ENCODE assay signal across 9 cellular contexts in the genomic region with DNA sequence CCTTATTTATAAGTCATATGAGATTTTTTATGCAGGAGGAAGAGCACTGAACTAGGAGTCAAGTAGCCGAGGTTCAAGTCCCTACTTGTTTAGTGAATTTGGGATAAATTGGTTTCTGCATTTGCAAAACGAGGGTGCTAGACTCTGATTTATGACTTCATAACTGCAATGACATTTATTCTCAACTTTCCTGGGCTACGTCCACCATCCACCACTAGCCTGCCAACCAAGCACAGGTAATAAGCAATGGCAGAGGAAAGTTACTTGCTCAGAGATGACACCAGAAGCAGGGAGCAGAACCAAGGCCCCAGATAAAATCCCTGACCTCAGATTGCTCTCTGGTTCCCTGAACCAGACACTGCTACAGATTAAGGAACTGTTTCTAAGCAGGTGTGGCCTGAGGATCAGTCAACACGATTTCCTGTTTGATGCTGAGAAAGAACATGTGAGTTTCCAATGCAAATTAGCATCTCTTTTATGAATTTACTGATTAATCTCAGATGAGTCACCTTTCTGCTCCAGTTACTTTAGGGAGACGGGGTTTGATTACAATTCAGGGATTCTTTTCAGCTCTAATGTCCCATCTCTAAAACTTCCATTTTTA. TPM values are rescaled to one million over a fixed set of nuclear protein-coding genes. Genes with fewer than 3 reads are reported as not detected.
DNase-seq lines count a peak whose midpoint lies in the region; ATAC-seq and TF ChIP-seq lines count a peak whose summit lies in the region.
"Had no signal": no experiment of that assay in that cellular context is flagged by ENCODE, and none has a peak within 500 bp of the region (broad histone marks: within the 10 kb centered on the region; RNA-seq: fewer than 3 reads in every experiment).

No MANE protein-coding gene starts in this region.

- H3K4me2 ChIP-seq in BLaER1 treated with 17β-estradiol and CSF1 and Interleukin-3, amounts not matched to agents 10 nM and 100 nM, result peak overlapping the region in 10 of 11 experiments; percentile 1 to 72 (median 62); a peak in 18 of 22 replicates

- H3K9ac ChIP-seq in BLaER1 treated with 17β-estradiol and CSF1 and Interleukin-3, amounts not matched to agents 10 nM and 100 nM, result no peak overlapping the region
- no peak overlapping the region for H3K9ac ChIP-seq in adipocyte (ENCODE audit: low read length)

- BruUV-seq in MCF 10A (replicated peaks; lab: Mats Ljungman, UMichigan), result no TSS peak

- H3K9me3 Mint-ChIP-seq in MCF 10A (ENCODE audit: unreplicated experiment) (no peaks in the 10 kb centered on the region), progenitor cell of endocrine pancreas (ENCODE audit: low read depth) (no peaks in the 10 kb centered on the region)
- H3K9me3 Mint-ChIP-seq: T-helper 1 cell treated with Interleukin-12 subunit alpha and Interleukin-12 subunit beta and Interleukin-4 antibody, amounts not matched to agents 30 μg/mL and 1 μg/mL, for 36 hours had no signal

- H3K4me1 ChIP-seq in BLaER1 treated with 17β-estradiol and CSF1 and Interleukin-3, amounts not matched to agents 10 nM and 100 nM, result peaks cover 20 to 27% (median 22%) of the 10 kb centered on the region in 10 experiments
- peaks cover 46% of the 10 kb centered on the region for H3K4me1 ChIP-seq in adipocyte (ENCODE audit: control insufficient read depth, insufficient read depth, low read length)

- H4K20me1 ChIP-seq in BLaER1 treated with 17β-estradiol and CSF1 and Interleukin-3, amounts not matched to agents 10 nM and 100 nM, result peaks cover 0 to 55% (median 0%) of the 10 kb centered on the region in 11 experiments; a peak in 5 of 22 replicates

- H3K4me3 ChIP-seq in BLaER1 treated with 17β-estradiol and CSF1 and Interleukin-3, amounts not matched to agents 10 nM and 100 nM, result no peak overlapping the region
- no peak overlapping the region for H3K4me3 ChIP-seq in adipocyte (ENCODE audit: low read length)

- H3K27ac ChIP-seq in BLaER1 treated with 17β-estradiol and CSF1 and Interleukin-3, amounts not matched to agents 10 nM and 100 nM, result no peak overlapping the region

- no peaks in the 10 kb centered on the region for H3K4me1 Mint-ChIP-seq in MCF 10A (ENCODE audit: insufficient read depth, unreplicated experiment)
- peaks cover 13% of the 10 kb centered on the region for H3K4me1 Mint-ChIP-seq in progenitor cell of endocrine pancreas (ENCODE audit: low read depth)

- DNase-seq in GM19240 (ENCODE audit: insufficient read length, low spot score) (peak; percentile 33), adipocyte (ENCODE audit: low read depth) (peak; percentile 36), SKM-1 (lab: John Stamatoyannopoulos, UW; ENCODE audit: unreplicated experiment) (no peak), MCF 10A (ENCODE audit: unreplicated experiment) (no peak), progenitor cell of endocrine pancreas (ENCODE audit: low spot score, unreplicated experiment) (no peak), activated gamma-delta T cell treated with Interleukin-2 at 50 U/mL for 16 hours (no peak)

- POLR2A ChIA-PET in MCF 10A (lab: Yijun Ruan, JAX), result no interaction called here

- H3K27ac Mint-ChIP-seq in MCF 10A (ENCODE audit: low read depth, unreplicated experiment) (no peak overlapping the region), progenitor cell of endocrine pancreas (no peak overlapping the region)
- H3K27ac Mint-ChIP-seq: T-helper 1 cell treated with Interleukin-12 subunit alpha and Interleukin-12 subunit beta and Interleukin-4 antibody, amounts not matched to agents 30 μg/mL and 1 μg/mL, for 36 hours had no signal

- H3K4me3 Mint-ChIP-seq in MCF 10A (ENCODE audit: unreplicated experiment) (no peak overlapping the region), progenitor cell of endocrine pancreas (ENCODE audit: low read depth) (no peak overlapping the region)
- H3K4me3 Mint-ChIP-seq: T-helper 1 cell treated with Interleukin-12 subunit alpha and Interleukin-12 subunit beta and Interleukin-4 antibody, amounts not matched to agents 30 μg/mL and 1 μg/mL, for 36 hours had no signal

- intact Hi-C loops in MCF 10A (cut with micrococcal nuclease), result no loop called here

- no peak for TF ChIP-seq CTCF in MCF 10A (IDR thresholded peaks at IDR 0.05; ENCODE audit: unreplicated experiment)
- no peak for TF ChIP-seq CTCF in progenitor cell of endocrine pancreas (IDR thresholded peaks at IDR 0.05; ENCODE audit: unreplicated experiment)

- no peaks in the 10 kb centered on the region for H3K27me3 Mint-ChIP-seq in MCF 10A (ENCODE audit: insufficient read depth, unreplicated experiment)
- H3K27me3 Mint-ChIP-seq in progenitor cell of endocrine pancreas, result no peaks in the 10 kb centered on the region

- CTCF ChIA-PET in MCF 10A (lab: Yijun Ruan, JAX), result no interaction called here

- peak; percentile 62 for ATAC-seq in HG03097 (IDR thresholded peaks at IDR 0.05; ENCODE audit: low FRiP score, unreplicated experiment)

- peaks cover 0 to 96% (median 0%) of the 10 kb centered on the region in 11 experiments; a peak in 7 of 22 replicates for H3K27me3 ChIP-seq in BLaER1 treated with 17β-estradiol and CSF1 and Interleukin-3, amounts not matched to agents 10 nM and 100 nM
- no peaks in the 10 kb centered on the region for H3K27me3 ChIP-seq in adipocyte (replicated peaks; ENCODE audit: control insufficient read depth, insufficient read depth, low read length)

- H3K9me3 ChIP-seq in BLaER1 treated with 17β-estradiol and CSF1 and Interleukin-3, amounts not matched to agents 10 nM and 100 nM (replicated peaks in 1 of 11), result no peaks in the 10 kb centered on the region
- no peaks in the 10 kb centered on the region for H3K9me3 ChIP-seq in adipocyte (ENCODE audit: control insufficient read depth, low read length)

- peaks cover 0 to 12% (median 0%) of the 10 kb centered on the region in 11 experiments; a peak in 2 of 22 replicates for H3K36me3 ChIP-seq in BLaER1 treated with 17β-estradiol and CSF1 and Interleukin-3, amounts not matched to agents 10 nM and 100 nM
- peaks cover 81% of the 10 kb centered on the region for H3K36me3 ChIP-seq in adipocyte (ENCODE audit: control insufficient read depth, insufficient read depth, low read length, severe bottlenecking)

- H3K36me3 Mint-ChIP-seq in MCF 10A (ENCODE audit: insufficient read depth, unreplicated experiment) (peaks cover 6% of the 10 kb centered on the region), progenitor cell of endocrine pancreas (ENCODE audit: insufficient read depth) (peaks cover 13% of the 10 kb centered on the region)

RNA-seq across cellular contexts. Expression of a gene that starts 52.7 kb away (rescaled TPM):
- total RNA-seq in MCF 10A (2022) (0.84 and 1.3 TPM in 2 replicates), progenitor cell of endocrine pancreas (16.1 and 17.4 TPM in 2 replicates)

Comparison
In these comparisons a context has a peak if more than half of its experiments do, and no peak if none do; other contexts are left out.
1. DNase-seq: peak in GM19240 (single experiment) and adipocyte (single experiment); none in SKM-1 (single experiment), MCF 10A (single experiment), progenitor cell of endocrine pancreas (single experiment) and activated gamma-delta T cell treated with Interleukin-2 at 50 U/mL for 16 hours (single experiment).